Comparison of ENCODE assay signal across 1 cellular context in the genomic region with DNA sequence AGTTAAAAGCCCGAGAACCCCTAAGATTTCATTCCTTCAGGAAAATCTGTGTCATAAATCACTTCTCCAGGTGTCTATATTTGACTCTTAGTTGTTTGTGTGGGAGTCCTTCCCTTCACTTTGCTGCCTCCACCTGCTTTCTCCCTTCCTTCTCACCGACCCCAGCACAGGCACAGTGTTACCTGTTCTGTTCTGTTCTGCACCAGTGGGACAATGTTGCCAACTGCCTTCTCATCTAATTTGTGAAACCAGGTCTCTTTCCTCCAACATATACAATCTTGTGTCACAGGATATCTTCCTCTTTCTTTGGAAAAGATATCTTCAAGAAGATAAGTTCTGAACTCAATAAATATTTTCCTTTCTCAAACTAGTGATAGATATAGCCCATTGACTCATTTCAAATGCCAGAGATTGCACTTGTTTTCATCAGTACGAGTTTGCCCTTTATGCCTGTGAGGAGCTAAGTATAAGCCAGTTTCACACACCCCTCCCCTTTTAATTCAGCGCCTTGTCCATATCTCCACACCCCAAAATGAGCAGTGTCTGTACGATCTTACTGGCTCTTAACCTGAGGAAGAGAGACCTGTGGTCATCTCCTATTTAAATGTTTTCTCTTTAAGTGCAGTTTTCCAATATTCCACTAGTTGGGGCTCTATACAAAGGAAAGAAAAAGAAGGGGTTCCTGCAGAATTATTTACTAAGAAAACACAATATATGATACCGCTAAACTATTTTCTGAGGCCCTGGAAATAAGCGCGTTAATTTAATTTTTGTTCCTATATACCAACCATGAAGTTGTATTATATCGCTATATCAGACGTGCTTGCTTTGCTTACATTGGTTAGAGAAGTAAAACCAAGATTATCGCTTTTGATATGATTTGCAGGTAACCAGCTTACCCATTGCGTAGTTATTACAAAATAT.
TF ChIP-seq lines count a peak whose summit lies in the region.

No MANE protein-coding gene starts in this region.

TF ChIP-seq in K562, 482 proteins besides CTCF, POLR2A, EP300 and RAD21 (continued from another document):
- TF ChIP-seq, protein P1, sequence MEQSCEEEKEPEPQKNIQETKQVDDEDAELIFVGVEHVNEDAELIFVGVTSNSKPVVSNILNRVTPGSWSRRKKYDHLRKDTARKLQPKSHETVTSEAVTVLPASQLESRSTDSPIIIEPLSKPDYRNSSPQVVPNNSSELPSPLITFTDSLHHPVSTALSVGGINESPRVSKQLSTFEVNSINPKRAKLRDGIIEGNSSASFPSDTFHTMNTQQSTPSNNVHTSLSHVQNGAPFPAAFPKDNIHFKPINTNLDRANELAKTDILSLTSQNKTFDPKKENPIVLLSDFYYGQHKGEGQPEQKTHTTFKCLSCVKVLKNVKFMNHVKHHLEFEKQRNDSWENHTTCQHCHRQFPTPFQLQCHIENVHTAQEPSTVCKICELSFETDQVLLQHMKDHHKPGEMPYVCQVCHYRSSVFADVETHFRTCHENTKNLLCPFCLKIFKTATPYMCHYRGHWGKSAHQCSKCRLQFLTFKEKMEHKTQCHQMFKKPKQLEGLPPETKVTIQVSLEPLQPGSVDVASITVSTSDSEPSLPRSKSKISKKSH (CRISPR knock-in tag; IDR thresholded peaks at IDR 0.05): no peak
- TF ChIP-seq CEBPG (CRISPR knock-in tag; IDR thresholded peaks at IDR 0.05) (no peak), CEBPG (tag; conservative IDR thresholded peaks at IDR 0.05 in 1 of 2, IDR thresholded peaks at IDR 0.05 in 1 of 2) (0 out of 4 replicates have a peak, but pooled peaks of 1 of the 2 experiments have one; percentile 19), ZZZ3 (IDR thresholded peaks at IDR 0.05) (no peak)
- TF ChIP-seq, protein P2, sequence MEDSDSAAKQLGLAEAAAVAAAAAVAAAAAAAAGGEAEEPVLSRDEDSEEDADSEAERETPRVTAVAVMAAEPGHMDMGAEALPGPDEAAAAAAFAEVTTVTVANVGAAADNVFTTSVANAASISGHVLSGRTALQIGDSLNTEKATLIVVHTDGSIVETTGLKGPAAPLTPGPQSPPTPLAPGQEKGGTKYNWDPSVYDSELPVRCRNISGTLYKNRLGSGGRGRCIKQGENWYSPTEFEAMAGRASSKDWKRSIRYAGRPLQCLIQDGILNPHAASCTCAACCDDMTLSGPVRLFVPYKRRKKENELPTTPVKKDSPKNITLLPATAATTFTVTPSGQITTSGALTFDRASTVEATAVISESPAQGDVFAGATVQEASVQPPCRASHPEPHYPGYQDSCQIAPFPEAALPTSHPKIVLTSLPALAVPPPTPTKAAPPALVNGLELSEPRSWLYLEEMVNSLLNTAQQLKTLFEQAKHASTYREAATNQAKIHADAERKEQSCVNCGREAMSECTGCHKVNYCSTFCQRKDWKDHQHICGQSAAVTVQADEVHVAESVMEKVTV (CRISPR knock-in tag; IDR thresholded peaks at IDR 0.05): peak; percentile 82
- TF ChIP-seq, protein P3, sequence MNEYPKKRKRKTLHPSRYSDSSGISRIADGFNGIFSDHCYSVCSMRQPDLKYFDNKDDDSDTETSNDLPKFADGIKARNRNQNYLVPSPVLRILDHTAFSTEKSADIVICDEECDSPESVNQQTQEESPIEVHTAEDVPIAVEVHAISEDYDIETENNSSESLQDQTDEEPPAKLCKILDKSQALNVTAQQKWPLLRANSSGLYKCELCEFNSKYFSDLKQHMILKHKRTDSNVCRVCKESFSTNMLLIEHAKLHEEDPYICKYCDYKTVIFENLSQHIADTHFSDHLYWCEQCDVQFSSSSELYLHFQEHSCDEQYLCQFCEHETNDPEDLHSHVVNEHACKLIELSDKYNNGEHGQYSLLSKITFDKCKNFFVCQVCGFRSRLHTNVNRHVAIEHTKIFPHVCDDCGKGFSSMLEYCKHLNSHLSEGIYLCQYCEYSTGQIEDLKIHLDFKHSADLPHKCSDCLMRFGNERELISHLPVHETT (CRISPR knock-in tag; conservative IDR thresholded peaks at IDR 0.05 in 1 of 2, IDR thresholded peaks at IDR 0.05 in 1 of 2): no peak
